Comparison of ENCODE assay signal across 19 cellular contexts in genomic region chr20:63167026-63167917, GRCh38. TPM values are rescaled to one million over a fixed set of nuclear protein-coding genes. Genes with fewer than 3 reads are reported as not detected.
DNase-seq lines count a peak whose midpoint lies in the region; ATAC-seq and TF ChIP-seq lines count a peak whose summit lies in the region.
"Had no signal": no experiment of that assay in that cellular context is flagged by ENCODE, and none has a peak within 500 bp of the region (broad histone marks: within the 10 kb centered on the region; RNA-seq: fewer than 3 reads in every experiment).

No MANE protein-coding gene starts in this region.

- no peak overlapping the region for H3K4me3 Mint-ChIP-seq in chondrocyte (ENCODE audit: unreplicated experiment)
- H3K4me3 Mint-ChIP-seq: activated naive CD8-positive, alpha-beta T cell treated with anti-CD3 and anti-CD28 coated beads, Interleukin-2, amount 50 U/mL, for 24 hours; activated T-helper 17 cell treated with anti-CD3 and anti-CD28 coated beads, Interleukin-2, amount 50 U/mL, for 72 hours; CD8-positive, alpha-beta memory T cell had no signal

- H3K27ac ChIP-seq in osteoblast (ENCODE audit: low read depth, low read length): no peak overlapping the region
- H3K27ac ChIP-seq: right atrium auricular region, vagina had no signal

- ATAC-seq in left ventricle myocardium superior (no peak), left cardiac atrium (no peak), HG03342 (IDR thresholded peaks at IDR 0.05; ENCODE audit: unreplicated experiment) (no peak)
- ATAC-seq: activated CD4-positive, CD25-positive, alpha-beta regulatory T cell treated with anti-CD3 and anti-CD28 coated beads, Interleukin-2, amount 50 U/mL, for 24 hours; activated naive CD8-positive, alpha-beta T cell treated with anti-CD3 and anti-CD28 coated beads, Interleukin-2, amount 50 U/mL, for 24 hours; activated T-helper 17 cell treated with anti-CD3 and anti-CD28 coated beads, Interleukin-2, amount 50 U/mL, for 72 hours; mucosa of descending colon had no signal

- H3K27me3 Mint-ChIP-seq in chondrocyte (ENCODE audit: low read depth): peaks cover 49% of the 10 kb centered on the region

- no peak overlapping the region for H3K27ac Mint-ChIP-seq in chondrocyte (ENCODE audit: unreplicated experiment)
- H3K27ac Mint-ChIP-seq: activated naive CD8-positive, alpha-beta T cell treated with anti-CD3 and anti-CD28 coated beads, Interleukin-2, amount 50 U/mL, for 24 hours; activated T-helper 17 cell treated with anti-CD3 and anti-CD28 coated beads, Interleukin-2, amount 50 U/mL, for 72 hours; CD8-positive, alpha-beta memory T cell had no signal

- DNase-seq in left ventricle myocardium superior: peak; percentile 7
- DNase-seq in left cardiac atrium: no peak
- DNase-seq in HPDE6-E6E7 (ENCODE audit: extremely low spot score): peak; percentile 57
- DNase-seq in chondrocyte (ENCODE audit: low spot score): peak; percentile 68
- peak; percentile 94 for DNase-seq in osteoblast (ENCODE audit: insufficient read length, low spot score, missing footprints)
- DNase-seq in stimulated activated CD4-positive, alpha-beta T cell treated with anti-CD3 and anti-CD28 coated beads, Interleukin-15, amount 100 ng/mL, for 24 hours: no peak
- DNase-seq in hippocampal formation (lab: John Stamatoyannopoulos, UW): no peak
- DNase-seq: activated naive CD8-positive, alpha-beta T cell treated with anti-CD3 and anti-CD28 coated beads, Interleukin-2, amount 50 U/mL, for 24 hours; effector CD4-positive, alpha-beta T cell; Kasumi-1; mucosa of descending colon; NCI-H2171 treated with DMSO at 0.1 percent for 48 hours; SHP77 had no signal

- H3K9me3 Mint-ChIP-seq in chondrocyte (ENCODE audit: low read depth): no peaks in the 10 kb centered on the region
- H3K9me3 Mint-ChIP-seq: activated naive CD8-positive, alpha-beta T cell treated with anti-CD3 and anti-CD28 coated beads, Interleukin-2, amount 50 U/mL, for 24 hours; activated T-helper 17 cell treated with anti-CD3 and anti-CD28 coated beads, Interleukin-2, amount 50 U/mL, for 72 hours; CD8-positive, alpha-beta memory T cell had no signal

- TF ChIP-seq CTCF in chondrocyte (IDR thresholded peaks at IDR 0.05) (no peak), osteoblast (IDR thresholded peaks at IDR 0.05; ENCODE audit: extremely low read depth, low read depth, low read length) (no peak)

- no peaks in the 10 kb centered on the region for H3K9me3 ChIP-seq in osteoblast (ENCODE audit: low read depth, low read length)
- H3K9me3 ChIP-seq: mucosa of descending colon, right atrium auricular region, vagina had no signal

- no peaks in the 10 kb centered on the region for H3K36me3 Mint-ChIP-seq in chondrocyte (ENCODE audit: low read depth)
- H3K36me3 Mint-ChIP-seq: CD8-positive, alpha-beta memory T cell had no signal

- H3K79me2 ChIP-seq in osteoblast (ENCODE audit: insufficient read depth, low read length): no peaks in the 10 kb centered on the region

- no peak overlapping the region for H2AFZ ChIP-seq in osteoblast (ENCODE audit: low read length)

- H3K36me3 ChIP-seq in osteoblast (ENCODE audit: insufficient read depth, low read length): no peaks in the 10 kb centered on the region
- H3K36me3 ChIP-seq: right atrium auricular region, vagina had no signal

- H3K4me1 ChIP-seq in osteoblast (ENCODE audit: insufficient read depth, low read length): no peaks in the 10 kb centered on the region
- H3K4me1 ChIP-seq: right atrium auricular region, vagina had no signal

- H3K4me2 ChIP-seq in osteoblast (ENCODE audit: insufficient read depth, low read length): no peak overlapping the region

- no peak overlapping the region for H3K4me3 ChIP-seq in osteoblast (ENCODE audit: insufficient read depth, low read length)
- H3K4me3 ChIP-seq: mucosa of descending colon, right atrium auricular region, vagina had no signal

- peaks cover 18% of the 10 kb centered on the region for H3K27me3 ChIP-seq in osteoblast (ENCODE audit: insufficient read depth, low read length)
- H3K27me3 ChIP-seq: right atrium auricular region, vagina had no signal

- intact Hi-C loops in left ventricle myocardium superior (cut with micrococcal nuclease): no loop called here
- intact Hi-C loops in left cardiac atrium (cut with DNase I): no loop called here

- H4K20me1 ChIP-seq in osteoblast (ENCODE audit: insufficient read depth, low read length): no peaks in the 10 kb centered on the region

- H3K4me1 Mint-ChIP-seq in chondrocyte (ENCODE audit: low read depth): no peaks in the 10 kb centered on the region
- H3K4me1 Mint-ChIP-seq: activated naive CD8-positive, alpha-beta T cell treated with anti-CD3 and anti-CD28 coated beads, Interleukin-2, amount 50 U/mL, for 24 hours; activated T-helper 17 cell treated with anti-CD3 and anti-CD28 coated beads, Interleukin-2, amount 50 U/mL, for 72 hours; CD8-positive, alpha-beta memory T cell had no signal

RNA-seq across cellular contexts. Expression of gene YTHDF1, which starts 48.7 kb away (rescaled TPM):
- 24.3 TPM for total RNA-seq in left ventricle myocardium superior
- total RNA-seq in left cardiac atrium: 10 to 100 TPM; 19.3 to 29.9 TPM
- 39.1 to 43.6 TPM (median 41.3 TPM) in 3 replicates for total RNA-seq in chondrocyte
- total RNA-seq in osteoblast: 23.9 and 26.8 TPM in 2 replicates

Comparison
In these comparisons a context has a peak if more than half of its experiments do, and no peak if none do; other contexts are left out.
1. DNase-seq: peak in left ventricle myocardium superior (single experiment), HPDE6-E6E7 (single experiment), chondrocyte (single experiment) and osteoblast (single experiment); none in left cardiac atrium (single experiment), stimulated activated CD4-positive, alpha-beta T cell treated with anti-CD3 and anti-CD28 coated beads, Interleukin-15, amount 100 ng/mL, for 24 hours (single experiment) and hippocampal formation (0 of 2).